22 cellular contexts compared by ENCODE assay signal in the genomic region with DNA sequence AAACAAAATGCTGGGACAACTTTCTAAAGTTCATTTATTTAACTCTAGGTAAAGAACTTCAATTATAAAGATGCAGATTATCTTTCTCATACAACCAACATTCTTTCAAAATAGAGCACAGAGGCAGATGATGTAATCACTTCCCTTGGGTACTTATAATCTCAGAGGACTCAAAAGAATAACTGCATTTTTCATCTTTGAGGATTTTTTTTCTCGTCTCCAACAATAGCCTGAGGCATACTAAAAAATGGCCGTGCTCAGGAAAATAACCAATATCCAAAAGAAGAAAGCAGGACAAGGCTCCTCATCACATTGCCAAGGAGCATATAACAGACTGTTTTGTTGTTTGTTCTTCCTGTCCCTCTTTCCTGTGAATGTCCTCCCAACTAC.
"Had no signal": no experiment of that assay in that cellular context is flagged by ENCODE, and none has a peak within 500 bp of the region (broad histone marks: within the 10 kb centered on the region; RNA-seq: fewer than 3 reads in every experiment).

No MANE protein-coding gene starts in this region.

- H3K4me3 Mint-ChIP-seq: activated CD4-positive, alpha-beta T cell treated with anti-CD3 and anti-CD28 coated beads, Interleukin-2, amount 10 ng/mL, durations not matched to agents 7 days and 5 days; activated CD8-positive, alpha-beta T cell treated with anti-CD3 and anti-CD28 coated beads, Interleukin-2, amount 10 ng/mL, durations not matched to agents 7 days and 5 days; activated naive CD4-positive, alpha-beta T cell treated with anti-CD3 and anti-CD28 coated beads, Interleukin-2, amount 10 ng/mL, durations not matched to agents 7 days and 5 days; activated naive CD8-positive, alpha-beta T cell treated with anti-CD3 and anti-CD28 coated beads, Interleukin-2, amount 50 U/mL, for 24 hours; activated T-cell treated with anti-CD3 and anti-CD28 coated beads, Interleukin-2, amount 50 U/mL, for 4 hours; central memory CD8-positive, alpha-beta T cell; immature natural killer cell; naive thymus-derived CD4-positive, alpha-beta T cell; stimulated activated memory B cell treated with anti-CD40 and anti-IgM and Interleukin-4, amounts not matched to agents 10 μg/mL and 1 μg/mL and 100 μg/mL, for 72 hours had no signal

- H3K27ac Mint-ChIP-seq: activated CD4-positive, alpha-beta T cell treated with anti-CD3 and anti-CD28 coated beads, Interleukin-2, amount 10 ng/mL, durations not matched to agents 7 days and 5 days; activated CD8-positive, alpha-beta T cell treated with anti-CD3 and anti-CD28 coated beads, Interleukin-2, amount 10 ng/mL, durations not matched to agents 7 days and 5 days; activated naive CD4-positive, alpha-beta T cell treated with anti-CD3 and anti-CD28 coated beads, Interleukin-2, amount 10 ng/mL, durations not matched to agents 7 days and 5 days; activated naive CD8-positive, alpha-beta T cell treated with anti-CD3 and anti-CD28 coated beads, Interleukin-2, amount 50 U/mL, for 24 hours; immature natural killer cell; naive thymus-derived CD4-positive, alpha-beta T cell; stimulated activated memory B cell treated with anti-CD40 and anti-IgM and Interleukin-4, amounts not matched to agents 10 μg/mL and 1 μg/mL and 100 μg/mL, for 72 hours had no signal

- DNase-seq: activated CD4-positive, alpha-beta T cell treated with anti-CD3 and anti-CD28 coated beads, Interleukin-2, amount 10 ng/mL, durations not matched to agents 7 days and 5 days; activated CD8-positive, alpha-beta T cell treated with anti-CD3 and anti-CD28 coated beads, Interleukin-2, amount 10 ng/mL, durations not matched to agents 7 days and 5 days; activated effector memory CD4-positive, alpha-beta T cell treated with Interleukin-2 at 50 U/mL for 16 hours; activated naive CD4-positive, alpha-beta T cell treated with anti-CD3 and anti-CD28 coated beads, Interleukin-2, amount 10 ng/mL, durations not matched to agents 7 days and 5 days; activated naive CD8-positive, alpha-beta T cell treated with anti-CD3 and anti-CD28 coated beads, Interleukin-2, amount 50 U/mL, for 24 hours; activated T-cell treated with anti-CD3 and anti-CD28 coated beads, Interleukin-2, amount 50 U/mL, for 4 hours; aorta; esophagus squamous epithelium; mesenchymal stem cell; naive thymus-derived CD4-positive, alpha-beta T cell; pancreas; stimulated activated CD4-positive, alpha-beta T cell treated with anti-CD3 and anti-CD28 coated beads, Interleukin-4, amount 100 ng/mL, for 4 hours; T1000; testis; upper lobe of right lung had no signal

- H3K9me3 Mint-ChIP-seq: activated T-cell treated with anti-CD3 and anti-CD28 coated beads, Interleukin-2, amount 50 U/mL, for 4 hours had no signal

- H3K4me3 ChIP-seq: coronary artery, esophagus squamous epithelium, pancreas, testis, upper lobe of right lung had no signal

- ATAC-seq: activated CD4-positive, CD25-positive, alpha-beta regulatory T cell treated with anti-CD3 and anti-CD28 coated beads, Interleukin-2, amount 50 U/mL, for 24 hours; activated CD8-positive, alpha-beta T cell treated with anti-CD3 and anti-CD28 coated beads, Interleukin-2, amount 10 ng/mL, durations not matched to agents 7 days and 5 days; activated naive CD8-positive, alpha-beta T cell treated with anti-CD3 and anti-CD28 coated beads, Interleukin-2, amount 50 U/mL, for 24 hours; activated T-cell treated with anti-CD3 and anti-CD28 coated beads, Interleukin-2, amount 50 U/mL, for 4 hours; naive thymus-derived CD4-positive, alpha-beta T cell; pancreas; sciatic nerve; stimulated activated memory B cell treated with anti-CD40 and anti-IgM and Interleukin-4, amounts not matched to agents 10 μg/mL and 1 μg/mL and 100 μg/mL, for 72 hours; upper lobe of right lung had no signal

- H3K9me3 ChIP-seq: neutrophil, pancreas, testis, upper lobe of right lung had no signal

- H3K36me3 ChIP-seq: esophagus squamous epithelium, neutrophil, pancreas, upper lobe of right lung had no signal

- H3K36me3 Mint-ChIP-seq: activated naive CD4-positive, alpha-beta T cell treated with anti-CD3 and anti-CD28 coated beads, Interleukin-2, amount 10 ng/mL, durations not matched to agents 7 days and 5 days; immature natural killer cell had no signal

- H3K4me1 Mint-ChIP-seq: activated CD4-positive, alpha-beta T cell treated with anti-CD3 and anti-CD28 coated beads, Interleukin-2, amount 10 ng/mL, durations not matched to agents 7 days and 5 days; activated naive CD4-positive, alpha-beta T cell treated with anti-CD3 and anti-CD28 coated beads, Interleukin-2, amount 10 ng/mL, durations not matched to agents 7 days and 5 days; activated naive CD8-positive, alpha-beta T cell treated with anti-CD3 and anti-CD28 coated beads, Interleukin-2, amount 50 U/mL, for 24 hours; central memory CD8-positive, alpha-beta T cell; naive thymus-derived CD4-positive, alpha-beta T cell; stimulated activated memory B cell treated with anti-CD40 and anti-IgM and Interleukin-4, amounts not matched to agents 10 μg/mL and 1 μg/mL and 100 μg/mL, for 72 hours had no signal

- H3K27me3 Mint-ChIP-seq: activated CD4-positive, alpha-beta T cell treated with anti-CD3 and anti-CD28 coated beads, Interleukin-2, amount 10 ng/mL, durations not matched to agents 7 days and 5 days; activated naive CD4-positive, alpha-beta T cell treated with anti-CD3 and anti-CD28 coated beads, Interleukin-2, amount 10 ng/mL, durations not matched to agents 7 days and 5 days; activated naive CD8-positive, alpha-beta T cell treated with anti-CD3 and anti-CD28 coated beads, Interleukin-2, amount 50 U/mL, for 24 hours; central memory CD8-positive, alpha-beta T cell; naive thymus-derived CD4-positive, alpha-beta T cell; stimulated activated memory B cell treated with anti-CD40 and anti-IgM and Interleukin-4, amounts not matched to agents 10 μg/mL and 1 μg/mL and 100 μg/mL, for 72 hours had no signal

- H3K4me1 ChIP-seq: esophagus squamous epithelium, testis, upper lobe of right lung had no signal

- H3K27ac ChIP-seq: coronary artery, esophagus squamous epithelium, neutrophil, pancreas, testis, upper lobe of right lung had no signal
